Comparison of ENCODE assay signal across 14 cellular contexts in genomic region chr2:157032019-157032418, GRCh38.
DNase-seq lines count a peak whose midpoint lies in the region; ATAC-seq, FAIRE-seq and TF ChIP-seq lines count a peak whose summit lies in the region.
"Had no signal": no experiment of that assay in that cellular context is flagged by ENCODE, and none has a peak within 500 bp of the region (broad histone marks: within the 10 kb centered on the region; RNA-seq: fewer than 3 reads in every experiment).

No MANE protein-coding gene starts in this region.

- no peaks in the 10 kb centered on the region for H3K4me1 ChIP-seq in Caco-2

- no peaks in the 10 kb centered on the region for H3K36me3 ChIP-seq in Caco-2 (ENCODE audit: control insufficient read depth, insufficient read depth, low read length)

- no peaks in the 10 kb centered on the region for H3K9me3 Mint-ChIP-seq in Caco-2 (ENCODE audit: unreplicated experiment)

- POLR2A ChIA-PET in Caco-2 (lab: Charles Lee), result no interaction called here

- no peaks in the 10 kb centered on the region for H3K4me1 Mint-ChIP-seq in Caco-2 (ENCODE audit: low read depth, unreplicated experiment)

- TF ChIP-seq CTCF in fibroblast of villous mesenchyme (IDR thresholded peaks at IDR 0.05; ENCODE audit: insufficient read depth, low read depth, low read length) (no peak), Caco-2 (IDR thresholded peaks at IDR 0.05; ENCODE audit: insufficient read depth in 1 of 2, low read depth in 1 of 2, low read length in 1 of 2, severe bottlenecking in 1 of 2, unreplicated experiment in 1 of 2) (no peak)

- no peak overlapping the region for H3K27ac Mint-ChIP-seq in Caco-2 (ENCODE audit: unreplicated experiment)
- H3K27ac Mint-ChIP-seq: progenitor cell of endocrine pancreas had no signal

- H3K36me3 Mint-ChIP-seq in Caco-2 (ENCODE audit: insufficient read depth, unreplicated experiment), result no peaks in the 10 kb centered on the region

- no peak for ATAC-seq in HG03432 (IDR thresholded peaks at IDR 0.05; ENCODE audit: unreplicated experiment)

- intact Hi-C loops in Caco-2 (cut with micrococcal nuclease; ENCODE audit: unreplicated experiment), result no loop called here

- no peaks in the 10 kb centered on the region for H3K27me3 Mint-ChIP-seq in Caco-2 (ENCODE audit: insufficient read depth, unreplicated experiment)
- H3K27me3 Mint-ChIP-seq: progenitor cell of endocrine pancreas had no signal

- no peak overlapping the region for H3K4me3 Mint-ChIP-seq in Caco-2 (ENCODE audit: unreplicated experiment)

- CTCF ChIA-PET in Caco-2 (lab: Charles Lee), result no interaction called here

- FAIRE-seq in H54 (lab: Jason Lieb, UNC), result peak; percentile 91

- DNase-seq in H54 (ENCODE audit: insufficient read length, low spot score) (peak; percentile 16), T1000 (lab: John Stamatoyannopoulos, UW) (peak; percentile 3), fibroblast of villous mesenchyme (ENCODE audit: low read depth) (peak; percentile 52), stromal cell of bone marrow (ENCODE audit: low read depth) (peak; percentile 93), T-helper 2 cell (no peak), Caco-2 (no peak)
- no peak for DNase-seq in activated CD4-positive, CD25-positive, alpha-beta regulatory T cell (lab: John Stamatoyannopoulos, UW)
- DNase-seq: activated CD4-positive, CD25-positive, alpha-beta regulatory T cell treated with anti-CD3 and anti-CD28 coated beads, Interleukin-2, amount 50 U/mL, for 72 hours; activated effector memory CD4-positive, alpha-beta T cell treated with Interleukin-2 at 50 U/mL for 16 hours; effector CD8-positive, alpha-beta T cell; left cardiac atrium; NCI-H1694 had no signal

- no peaks in the 10 kb centered on the region for H3K27me3 ChIP-seq in Caco-2 (replicated peaks; ENCODE audit: control insufficient read depth, insufficient read depth, low read length)

- H3K9me3 ChIP-seq in Caco-2, result no peaks in the 10 kb centered on the region

- no peak overlapping the region for H3K4me3 ChIP-seq in fibroblast of villous mesenchyme (ENCODE audit: low read depth, low read length)
- H3K4me3 ChIP-seq in Caco-2 (ENCODE audit: low read depth, low read length), result no peak overlapping the region

- TF ChIP-seq POLR2A in H54 (IDR thresholded peaks at IDR 0.05; ENCODE audit: low read depth, low read length), result no peak

- no TSS peak for BruUV-seq in Caco-2 (replicated peaks; lab: Mats Ljungman, UMichigan)

Comparison
In these comparisons a context has a peak if more than half of its experiments do, and no peak if none do; other contexts are left out.
1. DNase-seq: peak in H54 (single experiment), T1000 (single experiment), fibroblast of villous mesenchyme (single experiment) and stromal cell of bone marrow (single experiment); none in T-helper 2 cell (0 of 5), activated CD4-positive, CD25-positive, alpha-beta regulatory T cell (0 of 4) and Caco-2 (0 of 2).